In genomic region chr2:205947621-205948495, GRCh38 we compare ENCODE assay signal across 8 cellular contexts.
DNase-seq lines count a peak whose midpoint lies in the region; ATAC-seq and TF ChIP-seq lines count a peak whose summit lies in the region.

No MANE protein-coding gene starts in this region.

- WGBS in mesendoderm (ENCODE audit: extremely low coverage, insufficient coverage, low lambda C conversion rate) = no CpG with 5 or more reads among the region's 15 CpGs

- no peak overlapping the region for H3K18ac ChIP-seq in mesendoderm (ENCODE audit: low read length)

- no peak overlapping the region for H2BK120ac ChIP-seq in mesendoderm (ENCODE audit: low read depth, low read length)

- H3K56ac ChIP-seq in mesendoderm (ENCODE audit: low read length) = no peak overlapping the region

- ATAC-seq in GM18870 (IDR thresholded peaks at IDR 0.05; ENCODE audit: unreplicated experiment) (peak; percentile 83), HG03139 (IDR thresholded peaks at IDR 0.05; ENCODE audit: unreplicated experiment) (peak; percentile 89)

- H3K4me1 ChIP-seq in mesendoderm (ENCODE audit: control insufficient read depth, low read depth, low read length) = no peaks in the 10 kb centered on the region

- H4K5ac ChIP-seq in mesendoderm (ENCODE audit: low read length) = no peak overlapping the region

- H2AK5ac ChIP-seq in mesendoderm (ENCODE audit: low read length) = no peak overlapping the region

- peak; percentile 97 for TF ChIP-seq CTCF in BJ (IDR thresholded peaks at IDR 0.05; ENCODE audit: insufficient read depth, low read depth, low read length)

- H3K27me3 ChIP-seq in BJ (ENCODE audit: control insufficient read depth, insufficient read depth, low read length) = 0 out of 2 replicates have a peak, but pooled peaks cover 1% of the 10 kb centered on the region
- H3K27me3 ChIP-seq in mesendoderm (ENCODE audit: insufficient read depth, low read length, poor library complexity) = no peaks in the 10 kb centered on the region

- peak; percentile 16 for DNase-seq in BJ (ENCODE audit: low read depth)
- DNase-seq in NCI-H510A (lab: John Stamatoyannopoulos, UW) = peak; percentile 16
- peak; percentile 16 to 36 for DNase-seq in activated CD4-positive, alpha-beta T cell treated with anti-CD3 and anti-CD28 coated beads, Interleukin-2, amount 50 U/mL, for 24 hours (ENCODE audit: low read depth in 1 of 2, low spot score in 1 of 2)
- DNase-seq in ecto neural progenitor cell (ENCODE audit: low spot score) = peak; percentile 73
- peak; percentile 74 for DNase-seq in mesendoderm
- peak; percentile 28 to 44 for DNase-seq in stimulated activated CD8-positive, alpha-beta memory T cell treated with anti-CD3 and anti-CD28 coated beads, Interleukin-2, amount 100 ng/mL, for 48 hours (ENCODE audit: low read depth in 2 of 2)

- no peak overlapping the region for H3K4ac ChIP-seq in mesendoderm (ENCODE audit: low read depth, low read length)

- no peak overlapping the region for H2BK5ac ChIP-seq in mesendoderm (ENCODE audit: low read length)

- H3K79me2 ChIP-seq in mesendoderm (ENCODE audit: control insufficient read depth, insufficient read depth, low read length) = no peaks in the 10 kb centered on the region

- H3K36me3 ChIP-seq in BJ (ENCODE audit: control insufficient read depth, insufficient read depth, low read length) (no peaks in the 10 kb centered on the region), mesendoderm (ENCODE audit: control insufficient read depth, insufficient read depth, low read length) (no peaks in the 10 kb centered on the region)

- no peak overlapping the region for H3K4me3 ChIP-seq in BJ (ENCODE audit: low read depth, low read length)
- no peak overlapping the region for H3K4me3 ChIP-seq in mesendoderm (ENCODE audit: low read length)

- no peak overlapping the region for H3K27ac ChIP-seq in mesendoderm (ENCODE audit: low read depth, low read length)

- CTCF ChIA-PET in BJ (lab: Yijun Ruan, JAX) = interaction anchor here (0.7 to 3.9 kb wide), 24 partner anchors 9 to 1844 kb away, joined by 3 to 21 read pairs (median 4); no protein-coding TSS in a partner anchor

- H3K79me1 ChIP-seq in mesendoderm (ENCODE audit: low read length) = no peaks in the 10 kb centered on the region

- H2BK15ac ChIP-seq in mesendoderm (replicated peaks; ENCODE audit: low read depth) = no peak overlapping the region

- H3K23ac ChIP-seq in mesendoderm (ENCODE audit: low read length) = no peak overlapping the region

- H4K8ac ChIP-seq in mesendoderm (ENCODE audit: low read depth, low read length) = no peak overlapping the region

- no peak overlapping the region for H3K9ac ChIP-seq in mesendoderm (ENCODE audit: low read length)

- POLR2A ChIA-PET in BJ (lab: Charles Lee) = interaction anchor here (0.7 kb wide), 1 partner anchor 260 kb away, joined by 6 read pairs; no protein-coding TSS in a partner anchor

- no peak overlapping the region for H3K4me2 ChIP-seq in mesendoderm (ENCODE audit: low read length)

Comparison
In these comparisons a context has a peak if more than half of its experiments do, and no peak if none do; other contexts are left out.
1. DNase-seq: peak in every context shown above with its lines; median percentile 74 in mesendoderm; 73 in ecto neural progenitor cell; 36 in stimulated activated CD8-positive, alpha-beta memory T cell treated with anti-CD3 and anti-CD28 coated beads, Interleukin-2, amount 100 ng/mL, for 48 hours; 26 in activated CD4-positive, alpha-beta T cell treated with anti-CD3 and anti-CD28 coated beads, Interleukin-2, amount 50 U/mL, for 24 hours; 16 in BJ; 16 in NCI-H510A.